20 cellular contexts compared by ENCODE assay signal in genomic region chr2:187702157-187702556, GRCh38.
DNase-seq lines count a peak whose midpoint lies in the region; ATAC-seq and TF ChIP-seq lines count a peak whose summit lies in the region.
"Had no signal": no experiment of that assay in that cellular context is flagged by ENCODE, and none has a peak within 500 bp of the region (broad histone marks: within the 10 kb centered on the region; RNA-seq: fewer than 3 reads in every experiment).

No MANE protein-coding gene starts in this region.

- peaks cover 15% of the 10 kb centered on the region for H3K36me3 Mint-ChIP-seq in WTC11
- H3K36me3 Mint-ChIP-seq: CD4-positive, CD25-positive, alpha-beta regulatory T cell; CD8-positive, alpha-beta T cell had no signal

- H3K27me3 Mint-ChIP-seq in WTC11 (ENCODE audit: low read depth) = no peaks in the 10 kb centered on the region; the same call in 1 of the 2 replicates
- H3K27me3 Mint-ChIP-seq: B cell; CD4-positive, CD25-positive, alpha-beta regulatory T cell had no signal

- no peak for DNase-seq in WTC11 (ENCODE audit: low spot score)
- no peak for DNase-seq in right lobe of liver
- DNase-seq in iPS-NIHi7 (ENCODE audit: extremely low spot score) = no peak
- DNase-seq: Caco-2; CD4-positive, CD25-positive, alpha-beta regulatory T cell; CD8-positive, alpha-beta T cell; DMS153; DND-41; GDM1; GOT3; H7; HCEC 1CT had no signal

- H3K4me3 ChIP-seq in HUES48 (ENCODE audit: low read depth, low read length) = 0 out of 2 replicates have a peak overlapping the region, but pooled peaks have one; percentile 11
- H3K4me3 ChIP-seq in iPS-18a (ENCODE audit: low read length) = peak overlapping the region; percentile 8
- H3K4me3 ChIP-seq in right lobe of liver = no peak overlapping the region
- H3K4me3 ChIP-seq: BLaER1, GM12878 had no signal

- CTCF ChIA-PET in WTC11 (lab: Charles Lee) = no interaction called here

- H3K9me3 Mint-ChIP-seq in WTC11 = peaks cover 22% of the 10 kb centered on the region
- H3K9me3 Mint-ChIP-seq: CD8-positive, alpha-beta T cell had no signal

- no peaks in the 10 kb centered on the region for H3K36me3 ChIP-seq in HUES48 (ENCODE audit: control insufficient read depth, insufficient read depth, low read length)
- H3K36me3 ChIP-seq in iPS-18a (ENCODE audit: control insufficient read depth, low read depth, low read length) = no peaks in the 10 kb centered on the region
- H3K36me3 ChIP-seq in right lobe of liver = no peaks in the 10 kb centered on the region
- H3K36me3 ChIP-seq: BLaER1 had no signal

- POLR2A ChIA-PET in WTC11 (lab: Charles Lee) = no interaction called here

- peaks cover 40% of the 10 kb centered on the region for H3K4me1 ChIP-seq in HUES48 (ENCODE audit: control insufficient read depth, insufficient read depth, low read length)
- peaks cover 28% of the 10 kb centered on the region for H3K4me1 ChIP-seq in iPS-18a (ENCODE audit: control insufficient read depth, low read depth, low read length)
- no peaks in the 10 kb centered on the region for H3K4me1 ChIP-seq in right lobe of liver
- H3K4me1 ChIP-seq: BLaER1, Caco-2 had no signal

- H3K4me3 Mint-ChIP-seq in WTC11 = 0 out of 2 replicates have a peak overlapping the region, but pooled peaks have one; percentile 16
- H3K4me3 Mint-ChIP-seq: B cell; CD4-positive, CD25-positive, alpha-beta regulatory T cell; CD8-positive, alpha-beta T cell had no signal

- TF ChIP-seq POLR2A in right lobe of liver (IDR thresholded peaks at IDR 0.05) = no peak

- no peak for TF ChIP-seq CTCF in WTC11 (IDR thresholded peaks at IDR 0.05)
- TF ChIP-seq CTCF in right lobe of liver (IDR thresholded peaks at IDR 0.05) = no peak

- peak overlapping the region; percentile 43; the same call in 1 of the 2 replicates for H3K27ac Mint-ChIP-seq in WTC11
- H3K27ac Mint-ChIP-seq: B cell; CD4-positive, CD25-positive, alpha-beta regulatory T cell; CD8-positive, alpha-beta T cell had no signal

- 0 out of 2 replicates have a peak, but pooled peaks cover 2% of the 10 kb centered on the region for H3K9me3 ChIP-seq in HUES48 (ENCODE audit: control insufficient read depth, insufficient read depth, low read length)
- no peaks in the 10 kb centered on the region for H3K9me3 ChIP-seq in iPS-18a (ENCODE audit: control insufficient read depth, low read depth, low read length)
- no peaks in the 10 kb centered on the region for H3K9me3 ChIP-seq in right lobe of liver
- H3K9me3 ChIP-seq: BLaER1, Caco-2 had no signal

- intact Hi-C loops in right lobe of liver (cut with DNase I) = no loop called here

- ATAC-seq in WTC11 = no peak
- no peak for ATAC-seq in right lobe of liver
- ATAC-seq in GM19463 (IDR thresholded peaks at IDR 0.05; ENCODE audit: unreplicated experiment) = no peak
- ATAC-seq in HG03097 (IDR thresholded peaks at IDR 0.05; ENCODE audit: low FRiP score, unreplicated experiment) = no peak
- ATAC-seq: CD8-positive, alpha-beta T cell; GM12878 had no signal

- H3K27ac ChIP-seq in HUES48 (ENCODE audit: low read depth, low read length) = peak overlapping the region; percentile 48
- no peak overlapping the region for H3K27ac ChIP-seq in iPS-18a (ENCODE audit: low read length)
- no peak overlapping the region for H3K27ac ChIP-seq in right lobe of liver
- H3K27ac ChIP-seq: BLaER1, C4-2B had no signal

- H3K4me1 Mint-ChIP-seq in WTC11 = peaks cover 59% of the 10 kb centered on the region
- H3K4me1 Mint-ChIP-seq: B cell; CD4-positive, CD25-positive, alpha-beta regulatory T cell had no signal

- WGBS in right lobe of liver (ENCODE audit: insufficient coverage, low coverage, low lambda C conversion rate, missing lambda C conversion rate) = 17% methylated on average over 1 of the region's 1 CpG

- H3K9ac ChIP-seq in HUES48 (ENCODE audit: low read depth, low read length) = no peak overlapping the region
- no peak overlapping the region for H3K9ac ChIP-seq in iPS-18a (ENCODE audit: low read length)
- H3K9ac ChIP-seq: BLaER1 had no signal

- H3K27me3 ChIP-seq in HUES48 (ENCODE audit: control insufficient read depth, insufficient read depth, low read length) (no peaks in the 10 kb centered on the region), iPS-18a (ENCODE audit: control insufficient read depth, insufficient read depth, low read length) (no peaks in the 10 kb centered on the region), right lobe of liver (no peaks in the 10 kb centered on the region)
- H3K27me3 ChIP-seq: BLaER1 had no signal

TF ChIP-seq in WTC11, 78 proteins besides CTCF, POLR2A, EP300 and RAD21 (continues in another document):
- TF ChIP-seq EMX1 (CRISPR knock-in tag; IDR thresholded peaks at IDR 0.05) (no peak), ZNF121 (CRISPR knock-in tag; IDR thresholded peaks at IDR 0.05) (no peak), ZNF425 (CRISPR knock-in tag; conservative IDR thresholded peaks at IDR 0.05) (no peak), E2F5 (CRISPR knock-in tag; IDR thresholded peaks at IDR 0.05) (no peak), ZNF281 (CRISPR knock-in tag; IDR thresholded peaks at IDR 0.05) (no peak), GRHL2 (CRISPR knock-in tag; IDR thresholded peaks at IDR 0.05; ENCODE audit: insufficient replicate concordance, severe bottlenecking) (no peak), SMAD3 (CRISPR knock-in tag; IDR thresholded peaks at IDR 0.05; ENCODE audit: borderline replicate concordance) (no peak), KAT7 (CRISPR knock-in tag; IDR thresholded peaks at IDR 0.05; ENCODE audit: borderline replicate concordance) (no peak), AR (CRISPR knock-in tag; IDR thresholded peaks at IDR 0.05) (no peak), NFE2L1 (CRISPR knock-in tag; IDR thresholded peaks at IDR 0.05) (no peak)

Comparison
In these comparisons a context has a peak if more than half of its experiments do, and no peak if none do; other contexts are left out.
1. H3K4me3 ChIP-seq: peak in HUES48 (single experiment) and iPS-18a (single experiment); none in right lobe of liver (0 of 3).